In genomic region chr2:81937944-81938343, GRCh38 we compare ENCODE assay signal across 9 cellular contexts.
"Had no signal": no experiment of that assay in that cellular context is flagged by ENCODE, and none has a peak within 500 bp of the region (broad histone marks: within the 10 kb centered on the region; RNA-seq: fewer than 3 reads in every experiment).

No MANE protein-coding gene starts in this region.

- H3K4me3 ChIP-seq: GM23248, HAP-1 had no signal

- H3K9ac ChIP-seq: GM23248 had no signal

- H3K36me3 ChIP-seq: HAP-1 had no signal

- H2AFZ ChIP-seq: GM23248 had no signal

- H3K27ac ChIP-seq: GM23248, HL-60 had no signal

- ATAC-seq: HCT116, HepG2 had no signal

- DNase-seq: GM23248, GOT3, H7, HFFc6, KBM-7 had no signal

- H3K9me3 ChIP-seq: HAP-1 had no signal
